Comparison of ENCODE assay signal across 22 cellular contexts in the genomic region with DNA sequence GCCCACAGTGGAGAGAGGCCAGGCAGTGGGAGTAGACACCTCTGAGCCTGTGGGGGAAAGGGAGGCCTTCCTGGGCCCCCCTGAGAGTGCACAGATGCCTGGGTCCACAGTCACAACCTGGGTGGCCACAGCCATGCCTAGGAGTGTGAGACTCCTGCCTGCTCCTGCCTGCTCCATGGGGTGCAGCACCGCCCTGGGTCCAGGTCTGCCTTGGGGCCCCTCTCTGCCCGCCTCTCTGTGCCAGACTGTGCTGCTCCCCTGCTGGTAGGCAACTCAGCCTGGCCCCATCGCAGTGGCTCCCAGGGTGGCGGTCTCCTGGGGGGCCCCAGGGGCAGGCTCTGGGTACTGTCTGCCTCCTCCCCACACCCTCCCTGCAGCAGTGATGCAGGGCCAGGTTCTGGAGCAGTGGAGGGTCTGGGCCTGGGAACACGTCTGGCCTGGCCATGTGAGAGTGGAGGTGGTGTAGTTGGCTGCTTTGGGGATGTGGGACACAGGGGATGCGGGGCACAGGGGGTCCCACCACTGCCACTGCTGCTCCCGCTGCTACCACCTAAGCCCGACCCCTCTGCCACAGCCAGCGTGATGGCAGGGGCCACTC.
DNase-seq lines count a peak whose midpoint lies in the region; ATAC-seq, FAIRE-seq and TF ChIP-seq lines count a peak whose summit lies in the region.
"Had no signal": no experiment of that assay in that cellular context is flagged by ENCODE, and none has a peak within 500 bp of the region (broad histone marks: within the 10 kb centered on the region; RNA-seq: fewer than 3 reads in every experiment).

No MANE protein-coding gene starts in this region.

- no peaks in the 10 kb centered on the region for H3K4me1 Mint-ChIP-seq in stimulated activated memory B cell treated with anti-CD40 and anti-IgM and Interleukin-4, amounts not matched to agents 10 μg/mL and 1 μg/mL and 100 μg/mL, for 72 hours
- H3K4me1 Mint-ChIP-seq: CD4-positive, alpha-beta memory T cell; GM23338 had no signal

- 94% methylated on average over 9 of the region's 9 CpGs for WGBS in right cardiac atrium
- 55% methylated on average over 3 of the region's 9 CpGs for WGBS in HepG2 (ENCODE audit: low lambda C conversion rate)
- 94 to 98% methylated on average over 5 to 8 of the region's 9 CpGs for WGBS in lower leg skin, 2 donors

- no peak for TF ChIP-seq EP300 in HepG2 (IDR thresholded peaks at IDR 0.05; ENCODE audit: low read depth in 2 of 2, low read length in 2 of 2)
- TF ChIP-seq EP300 in HepG2 (CRISPR knock-in tag; IDR thresholded peaks at IDR 0.05; ENCODE audit: borderline replicate concordance): no peak

- no peaks in the 10 kb centered on the region for H3K9me3 Mint-ChIP-seq in stimulated activated memory B cell treated with anti-CD40 and anti-IgM and Interleukin-4, amounts not matched to agents 10 μg/mL and 1 μg/mL and 100 μg/mL, for 72 hours

- H3K9me3 ChIP-seq in right cardiac atrium (ENCODE audit: control insufficient read depth, low read length): no peaks in the 10 kb centered on the region
- H3K9me3 ChIP-seq in HepG2 (ENCODE audit: low read length): 0 out of 2 replicates have a peak, but pooled peaks cover 3% of the 10 kb centered on the region
- no peaks in the 10 kb centered on the region for H3K9me3 ChIP-seq in uterus

- H3K27me3 ChIP-seq in right cardiac atrium (ENCODE audit: control insufficient read depth, insufficient read depth): no peaks in the 10 kb centered on the region
- H3K27me3 ChIP-seq in HepG2 (ENCODE audit: control insufficient read depth in 1 of 2, insufficient read depth in 2 of 2, low read length in 2 of 2): peaks cover 1 to 8% of the 10 kb centered on the region in 2 experiments; a peak in 3 of 5 replicates
- no peaks in the 10 kb centered on the region for H3K27me3 ChIP-seq in uterus
- H3K27me3 ChIP-seq: BLaER1 had no signal

- H3K79me2 ChIP-seq in HepG2 (ENCODE audit: insufficient read depth, low read length): no peaks in the 10 kb centered on the region

- H3K4me2 ChIP-seq in HepG2 (ENCODE audit: low read depth, low read length): no peak overlapping the region
- H3K4me2 ChIP-seq: BLaER1, GM23338 had no signal

- peak; percentile 20 to 36 for ATAC-seq in right cardiac atrium
- ATAC-seq in left cardiac atrium: no peak
- ATAC-seq in HepG2: peak; percentile 72
- peak; percentile 37 for ATAC-seq in omental fat pad (ENCODE audit: low FRiP score)
- peak; percentile 34 for ATAC-seq in stimulated activated memory B cell treated with anti-CD40 and anti-IgM and Interleukin-4, amounts not matched to agents 10 μg/mL and 1 μg/mL and 100 μg/mL, for 72 hours
- ATAC-seq: GM23338 had no signal

- H3K27me3 Mint-ChIP-seq in stimulated activated memory B cell treated with anti-CD40 and anti-IgM and Interleukin-4, amounts not matched to agents 10 μg/mL and 1 μg/mL and 100 μg/mL, for 72 hours: peaks cover 24% of the 10 kb centered on the region

- H3K4me3 Mint-ChIP-seq in stimulated activated memory B cell treated with anti-CD40 and anti-IgM and Interleukin-4, amounts not matched to agents 10 μg/mL and 1 μg/mL and 100 μg/mL, for 72 hours: no peak overlapping the region
- H3K4me3 Mint-ChIP-seq: CD14-positive monocyte; CD4-positive, alpha-beta memory T cell; GM23338; HFFc6 had no signal

- no peak for FAIRE-seq in HepG2 (lab: Jason Lieb, UNC)
- FAIRE-seq: GM12892, GM18507, H54 had no signal

- H3K4me1 ChIP-seq in right cardiac atrium (ENCODE audit: control insufficient read depth, insufficient read depth, low read length) (no peaks in the 10 kb centered on the region), HepG2 (ENCODE audit: insufficient read depth, low read length) (no peaks in the 10 kb centered on the region), uterus (no peaks in the 10 kb centered on the region)
- H3K4me1 ChIP-seq: BLaER1 had no signal

- H3K27ac ChIP-seq in right cardiac atrium (ENCODE audit: low read length) (no peak overlapping the region), HepG2 (ENCODE audit: extremely low read length, insufficient read depth, low read length) (no peak overlapping the region), uterus (no peak overlapping the region)
- H3K27ac ChIP-seq: 22Rv1, BLaER1, HL-60 had no signal

- DNase-seq in right cardiac atrium: no peak
- DNase-seq in left cardiac atrium: no peak
- DNase-seq in HepG2 (ENCODE audit: low spot score): no peak
- no peak for DNase-seq in omental fat pad (ENCODE audit: low spot score)
- no peak for DNase-seq in lower leg skin (ENCODE audit: low spot score in 2 of 2)
- no peak for DNase-seq in iPS-NIHi11 (ENCODE audit: low spot score)
- DNase-seq in uterus: no peak
- DNase-seq: CD4-positive, alpha-beta memory T cell; DMS153; DMS79; GDM1; HCEC 1CT; HFFc6 had no signal

- H3K36me3 ChIP-seq in HepG2 (replicated peaks in 1 of 2; ENCODE audit: control insufficient read depth in 1 of 2, insufficient read depth in 2 of 2, low read length in 2 of 2) (no peaks in the 10 kb centered on the region), uterus (no peaks in the 10 kb centered on the region)
- H3K36me3 ChIP-seq: BLaER1 had no signal

- in situ Hi-C loops in HepG2 (cut with HindIII; ENCODE audit: extremely low pct_ligation_motif_present, low pct_unique_long_range_greater_than_20kb): no loop called here

- H3K4me3 ChIP-seq in right cardiac atrium (ENCODE audit: low read length) (no peak overlapping the region), HepG2 (replicated peaks in 1 of 3; ENCODE audit: insufficient read depth in 1 of 3, low read depth in 2 of 3, low read length in 3 of 3) (no peak overlapping the region), lower leg skin (ENCODE audit: low read depth, poor library complexity, severe bottlenecking) (no peak overlapping the region), uterus (no peak overlapping the region)
- H3K4me3 ChIP-seq: BLaER1, GM23338 had no signal

- BruUV-seq in HepG2 (replicated peaks; lab: Mats Ljungman, UMichigan): no TSS peak

- POLR2A ChIA-PET in HepG2 (lab: Yijun Ruan, JAX): no interaction called here

- H2AFZ ChIP-seq in HepG2 (ENCODE audit: low read length): no peak overlapping the region
- H2AFZ ChIP-seq: GM23338 had no signal

- no peak for TF ChIP-seq RAD21 in HepG2 (CRISPR knock-in tag; IDR thresholded peaks at IDR 0.05)

- H3K27ac Mint-ChIP-seq in stimulated activated memory B cell treated with anti-CD40 and anti-IgM and Interleukin-4, amounts not matched to agents 10 μg/mL and 1 μg/mL and 100 μg/mL, for 72 hours: no peak overlapping the region
- H3K27ac Mint-ChIP-seq: CD14-positive monocyte, GM23338, HFFc6 had no signal

- no peaks in the 10 kb centered on the region for H3K36me3 Mint-ChIP-seq in stimulated activated memory B cell treated with anti-CD40 and anti-IgM and Interleukin-4, amounts not matched to agents 10 μg/mL and 1 μg/mL and 100 μg/mL, for 72 hours
- H3K36me3 Mint-ChIP-seq: CD4-positive, alpha-beta memory T cell had no signal

- intact Hi-C loops in right cardiac atrium (cut with DNase I) (no loop called here), left cardiac atrium (cut with DNase I) (no loop called here), HepG2 (cut with micrococcal nuclease; ENCODE audit: unreplicated experiment) (no loop called here), lower leg skin (cut with DNase I; ENCODE audit: low total_unique reads) (no loop called here), uterus (cut with DNase I; ENCODE audit: low total_unique reads) (no loop called here)

- no peak overlapping the region for H3K9ac ChIP-seq in HepG2 (ENCODE audit: insufficient read depth, low read depth, low read length)
- H3K9ac ChIP-seq: BLaER1 had no signal

- no peak for TF ChIP-seq POLR2A in HepG2 (IDR thresholded peaks at IDR 0.05; ENCODE audit: insufficient read depth in 1 of 2, low read depth in 2 of 2, low read length in 2 of 2)
- no peak for TF ChIP-seq POLR2A in lower leg skin (IDR thresholded peaks at IDR 0.05)
- TF ChIP-seq POLR2A in uterus (IDR thresholded peaks at IDR 0.05): no peak

- H4K20me1 ChIP-seq in HepG2 (ENCODE audit: insufficient read depth, low read length): no peaks in the 10 kb centered on the region
- H4K20me1 ChIP-seq: BLaER1 had no signal

- CTCF ChIA-PET in HepG2 (lab: Yijun Ruan, JAX; ENCODE audit: low intra/inter-chr PET ratio, low total read pairs): no interaction called here

- TF ChIP-seq CTCF in HepG2 (CRISPR knock-in tag; IDR thresholded peaks at IDR 0.05): no peak
- no peak for TF ChIP-seq CTCF in omental fat pad (IDR thresholded peaks at IDR 0.05)
- no peak for TF ChIP-seq CTCF in lower leg skin (IDR thresholded peaks at IDR 0.05)
- no peak for TF ChIP-seq CTCF in uterus (IDR thresholded peaks at IDR 0.05)

TF ChIP-seq in HepG2, 621 proteins besides CTCF, POLR2A, EP300 and RAD21 (continues in another document):
- TF ChIP-seq CENPT (CRISPR knock-in tag; IDR thresholded peaks at IDR 0.05; ENCODE audit: low read depth) (no peak), ZSCAN30 (CRISPR knock-in tag; IDR thresholded peaks at IDR 0.05) (no peak), ZSCAN31 (CRISPR knock-in tag; IDR thresholded peaks at IDR 0.05; ENCODE audit: low read depth) (no peak), ZNF12 (CRISPR knock-in tag; IDR thresholded peaks at IDR 0.05) (no peak), ZNF468 (CRISPR knock-in tag; IDR thresholded peaks at IDR 0.05) (no peak), SOX5 (CRISPR knock-in tag; IDR thresholded peaks at IDR 0.05; ENCODE audit: borderline replicate concordance) (no peak), ZFAT (CRISPR knock-in tag; conservative IDR thresholded peaks at IDR 0.05) (no peak), ZNF34 (CRISPR knock-in tag; IDR thresholded peaks at IDR 0.05; ENCODE audit: borderline replicate concordance) (no peak), ERF (CRISPR knock-in tag; IDR thresholded peaks at IDR 0.05) (no peak), ZNF3 (CRISPR knock-in tag; IDR thresholded peaks at IDR 0.05) (no peak)
- TF ChIP-seq, protein P1, sequence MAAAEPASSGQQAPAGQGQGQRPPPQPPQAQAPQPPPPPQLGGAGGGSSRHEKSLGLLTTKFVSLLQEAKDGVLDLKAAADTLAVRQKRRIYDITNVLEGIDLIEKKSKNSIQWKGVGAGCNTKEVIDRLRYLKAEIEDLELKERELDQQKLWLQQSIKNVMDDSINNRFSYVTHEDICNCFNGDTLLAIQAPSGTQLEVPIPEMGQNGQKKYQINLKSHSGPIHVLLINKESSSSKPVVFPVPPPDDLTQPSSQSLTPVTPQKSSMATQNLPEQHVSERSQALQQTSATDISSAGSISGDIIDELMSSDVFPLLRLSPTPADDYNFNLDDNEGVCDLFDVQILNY (CRISPR knock-in tag; conservative IDR thresholded peaks at IDR 0.05): no peak

Comparison
In these comparisons a context has a peak if more than half of its experiments do, and no peak if none do; other contexts are left out.
1. ATAC-seq: peak in right cardiac atrium (2 of 2), HepG2 (single experiment), omental fat pad (single experiment) and stimulated activated memory B cell treated with anti-CD40 and anti-IgM and Interleukin-4, amounts not matched to agents 10 μg/mL and 1 μg/mL and 100 μg/mL, for 72 hours (single experiment); none in left cardiac atrium (0 of 2).